In genomic region chr11:67405688-67406339, GRCh38 we compare ENCODE assay signal across 1 cellular context.
TF ChIP-seq lines count a peak whose summit lies in the region.

No MANE protein-coding gene starts in this region.

TF ChIP-seq in IMR-90, 13 proteins besides CTCF, POLR2A, EP300 and RAD21:
- TF ChIP-seq RFX5 (IDR thresholded peaks at IDR 0.05; ENCODE audit: low read depth, low read length) (no peak), SMC3 (IDR thresholded peaks at IDR 0.05; ENCODE audit: low read depth, low read length) (no peak), MXI1 (IDR thresholded peaks at IDR 0.05; ENCODE audit: borderline replicate concordance, low read depth, low read length) (no peak), CHD1 (IDR thresholded peaks at IDR 0.05; ENCODE audit: low read depth, low read length) (no peak), NFE2L2 (IDR thresholded peaks at IDR 0.05; ENCODE audit: low read depth, low read length) (no peak)
